24 cellular contexts compared by ENCODE assay signal in the genomic region with DNA sequence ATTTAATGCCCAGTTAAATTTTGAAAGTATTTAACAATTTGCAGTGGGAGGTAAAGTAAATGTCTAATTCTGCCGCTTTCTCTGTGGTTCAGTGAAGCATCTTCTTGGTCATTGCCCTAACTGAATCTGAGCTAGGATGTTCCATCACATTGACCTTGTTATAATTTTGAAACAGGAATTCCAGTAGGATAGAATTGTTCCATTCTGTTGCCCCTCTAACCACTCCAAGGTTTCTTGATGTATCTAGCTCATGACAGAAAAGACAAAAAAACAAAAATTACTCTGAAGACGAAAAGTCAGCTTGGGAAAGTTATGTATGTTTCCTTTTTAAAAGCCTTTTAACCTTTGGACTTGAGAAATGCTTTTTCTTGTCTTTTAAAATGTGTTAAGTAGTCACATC.
DNase-seq lines count a peak whose midpoint lies in the region; ATAC-seq, FAIRE-seq and TF ChIP-seq lines count a peak whose summit lies in the region.
"Had no signal": no experiment of that assay in that cellular context is flagged by ENCODE, and none has a peak within 500 bp of the region (broad histone marks: within the 10 kb centered on the region; RNA-seq: fewer than 3 reads in every experiment).

No MANE protein-coding gene starts in this region.

- H2BK12ac ChIP-seq in mesenchymal stem cell (ENCODE audit: low read length in 2 of 2) = no peak overlapping the region

- H3K18ac ChIP-seq in mesenchymal stem cell (ENCODE audit: low read depth in 1 of 2, low read length in 2 of 2) = no peak overlapping the region

- no peak overlapping the region for H4K91ac ChIP-seq in mesenchymal stem cell (ENCODE audit: low read length)

- DNase-seq in epithelial cell of proximal tubule (ENCODE audit: low read depth) = peak; percentile 27
- DNase-seq in kidney glomerular epithelial cell (lab: John Stamatoyannopoulos, UW) = peak; percentile 86
- DNase-seq in mesenchymal stem cell = no peak
- no peak for DNase-seq in osteocyte (ENCODE audit: extremely low spot score, unreplicated experiment)
- DNase-seq in foreskin keratinocyte = no peak
- no peak for DNase-seq in HUDEP-2 (lab: John Stamatoyannopoulos, UW; ENCODE audit: unreplicated experiment in 76 of 76)
- no peak for DNase-seq in glutamatergic neuron
- DNase-seq in D721Med (ENCODE audit: insufficient read length, low spot score) = no peak
- DNase-seq: 8988T; ACHN; BE2C; C1 segment of cervical spinal cord; Caco-2; CD4-positive, alpha-beta memory T cell; CD4-positive, CD25-positive, alpha-beta regulatory T cell; CD8-positive, alpha-beta memory T cell; DMS79 treated with DMSO at 0.1 percent for 48 hours; GF-D8 had no signal

- no peak overlapping the region for H3K23ac ChIP-seq in mesenchymal stem cell (ENCODE audit: low read length in 2 of 2)

- H3K14ac ChIP-seq in mesenchymal stem cell (ENCODE audit: low read length in 2 of 2) = no peak overlapping the region

- H3K27ac Mint-ChIP-seq in osteocyte (ENCODE audit: unreplicated experiment) = peak overlapping the region; percentile 28
- no peak overlapping the region for H3K27ac Mint-ChIP-seq in glutamatergic neuron (ENCODE audit: unreplicated experiment)
- H3K27ac Mint-ChIP-seq: CD14-positive monocyte; CD4-positive, alpha-beta memory T cell; CD4-positive, CD25-positive, alpha-beta regulatory T cell; CD8-positive, alpha-beta memory T cell had no signal

- H2AFZ ChIP-seq in mesenchymal stem cell (ENCODE audit: low read depth, low read length) = no peak overlapping the region

- H3K4me1 ChIP-seq in mesenchymal stem cell (ENCODE audit: control insufficient read depth, insufficient read depth, low read depth, low read length) (peaks cover 5% of the 10 kb centered on the region), foreskin keratinocyte (no peaks in the 10 kb centered on the region)
- H3K4me1 ChIP-seq: BE2C, BLaER1, Caco-2 had no signal

- H3K27me3 ChIP-seq in mesenchymal stem cell (ENCODE audit: control insufficient read depth in 1 of 2, insufficient read depth in 1 of 2, low read length in 2 of 2) (no peaks in the 10 kb centered on the region), foreskin keratinocyte (no peaks in the 10 kb centered on the region)
- H3K27me3 ChIP-seq: BE2C, BLaER1 had no signal

- no peak overlapping the region for H2BK120ac ChIP-seq in mesenchymal stem cell (ENCODE audit: low read depth, low read length)

- WGBS in mesenchymal stem cell = 85% methylated on average over 2 of the region's 2 CpGs

- H3K9ac ChIP-seq in mesenchymal stem cell (ENCODE audit: low read length) = no peak overlapping the region
- H3K9ac ChIP-seq: BLaER1 had no signal

- H3K79me1 ChIP-seq in mesenchymal stem cell (replicated peaks; ENCODE audit: low read length, poor library complexity, severe bottlenecking) = no peaks in the 10 kb centered on the region

- H3K27ac ChIP-seq in mesenchymal stem cell (ENCODE audit: low read length, poor library complexity, severe bottlenecking) (peak overlapping the region; percentile 94), foreskin keratinocyte (no peak overlapping the region)
- H3K27ac ChIP-seq: BLaER1 had no signal

- H4K8ac ChIP-seq in mesenchymal stem cell (ENCODE audit: low read length) = no peak overlapping the region

- H3K4me3 Mint-ChIP-seq in osteocyte (ENCODE audit: unreplicated experiment) (no peak overlapping the region), glutamatergic neuron (ENCODE audit: unreplicated experiment) (no peak overlapping the region)
- H3K4me3 Mint-ChIP-seq: CD14-positive monocyte; CD4-positive, alpha-beta memory T cell; CD4-positive, CD25-positive, alpha-beta regulatory T cell; CD8-positive, alpha-beta memory T cell had no signal

- H2BK5ac ChIP-seq in mesenchymal stem cell (ENCODE audit: low read depth, low read length, poor library complexity, severe bottlenecking) = peak overlapping the region; percentile 62

- H3K4me2 ChIP-seq in mesenchymal stem cell (ENCODE audit: low read length, poor library complexity, severe bottlenecking) = no peak overlapping the region
- H3K4me2 ChIP-seq: BLaER1 had no signal

- H3K4ac ChIP-seq in mesenchymal stem cell (ENCODE audit: low read depth in 1 of 2, low read length in 2 of 2) = no peak overlapping the region

- no peak overlapping the region for H3K4me3 ChIP-seq in epithelial cell of proximal tubule (ENCODE audit: low read depth, low read length)
- no peak overlapping the region for H3K4me3 ChIP-seq in mesenchymal stem cell (ENCODE audit: insufficient read depth in 1 of 2, low read depth in 1 of 2, low read length in 2 of 2)
- H3K4me3 ChIP-seq: BLaER1 had no signal

- peaks cover 4% of the 10 kb centered on the region for H3K9me3 Mint-ChIP-seq in osteocyte (ENCODE audit: unreplicated experiment)
- no peaks in the 10 kb centered on the region for H3K9me3 Mint-ChIP-seq in glutamatergic neuron (ENCODE audit: unreplicated experiment)

- TF ChIP-seq CTCF in epithelial cell of proximal tubule (conservative IDR thresholded peaks at IDR 0.05; ENCODE audit: low read depth, low read length) (no peak), osteocyte (IDR thresholded peaks at IDR 0.05) (no peak), foreskin keratinocyte (conservative IDR thresholded peaks at IDR 0.05) (no peak), glutamatergic neuron (IDR thresholded peaks at IDR 0.05; ENCODE audit: partially characterized antibody, unreplicated experiment) (no peak), D721Med (IDR thresholded peaks at IDR 0.05; ENCODE audit: insufficient read depth, missing control alignments) (no peak)

- H2AK5ac ChIP-seq in mesenchymal stem cell (ENCODE audit: low read length, severe bottlenecking) = peak overlapping the region; percentile 70

- ATAC-seq in foreskin keratinocyte = no peak

- H2BK15ac ChIP-seq in mesenchymal stem cell (ENCODE audit: low read depth, poor library complexity, severe bottlenecking) = no peak overlapping the region

- FAIRE-seq in D721Med (lab: Jason Lieb, UNC) = no peak
- FAIRE-seq: A204.1, G401.6, GM12891, GM18507 had no signal

- peaks cover 19% of the 10 kb centered on the region for H3K4me1 Mint-ChIP-seq in osteocyte (ENCODE audit: unreplicated experiment)
- H3K4me1 Mint-ChIP-seq in glutamatergic neuron (ENCODE audit: low read depth, unreplicated experiment) = no peaks in the 10 kb centered on the region
- H3K4me1 Mint-ChIP-seq: CD14-positive monocyte; CD4-positive, alpha-beta memory T cell; CD4-positive, CD25-positive, alpha-beta regulatory T cell; CD8-positive, alpha-beta memory T cell had no signal

- H3K27me3 Mint-ChIP-seq in osteocyte (ENCODE audit: unreplicated experiment) (no peaks in the 10 kb centered on the region), glutamatergic neuron (ENCODE audit: unreplicated experiment) (peaks cover 1% of the 10 kb centered on the region)
- H3K27me3 Mint-ChIP-seq: CD4-positive, alpha-beta memory T cell; CD4-positive, CD25-positive, alpha-beta regulatory T cell; CD8-positive, alpha-beta memory T cell had no signal

- H3K36me3 ChIP-seq in mesenchymal stem cell (ENCODE audit: control insufficient read depth in 1 of 2, insufficient read depth in 2 of 2, low read depth in 1 of 2, low read length in 2 of 2) = no peaks in the 10 kb centered on the region
- H3K36me3 ChIP-seq: BE2C, BLaER1 had no signal

- H3K36me3 Mint-ChIP-seq in osteocyte (ENCODE audit: unreplicated experiment) = no peaks in the 10 kb centered on the region
- H3K36me3 Mint-ChIP-seq in glutamatergic neuron (ENCODE audit: unreplicated experiment) = no peaks in the 10 kb centered on the region
- H3K36me3 Mint-ChIP-seq: CD14-positive monocyte; CD4-positive, alpha-beta memory T cell; CD4-positive, CD25-positive, alpha-beta regulatory T cell; CD8-positive, alpha-beta memory T cell had no signal

- no peaks in the 10 kb centered on the region for H3K9me3 ChIP-seq in mesenchymal stem cell (ENCODE audit: control insufficient read depth, low read length)
- H3K9me3 ChIP-seq: BE2C, Caco-2 had no signal

Comparison
In these comparisons a context has a peak if more than half of its experiments do, and no peak if none do; other contexts are left out.
1. DNase-seq: peak in epithelial cell of proximal tubule (single experiment) and kidney glomerular epithelial cell (single experiment); none in mesenchymal stem cell (single experiment), osteocyte (single experiment), foreskin keratinocyte (0 of 2), HUDEP-2 (0 of 76), glutamatergic neuron (single experiment) and D721Med (single experiment).